In the genomic region with DNA sequence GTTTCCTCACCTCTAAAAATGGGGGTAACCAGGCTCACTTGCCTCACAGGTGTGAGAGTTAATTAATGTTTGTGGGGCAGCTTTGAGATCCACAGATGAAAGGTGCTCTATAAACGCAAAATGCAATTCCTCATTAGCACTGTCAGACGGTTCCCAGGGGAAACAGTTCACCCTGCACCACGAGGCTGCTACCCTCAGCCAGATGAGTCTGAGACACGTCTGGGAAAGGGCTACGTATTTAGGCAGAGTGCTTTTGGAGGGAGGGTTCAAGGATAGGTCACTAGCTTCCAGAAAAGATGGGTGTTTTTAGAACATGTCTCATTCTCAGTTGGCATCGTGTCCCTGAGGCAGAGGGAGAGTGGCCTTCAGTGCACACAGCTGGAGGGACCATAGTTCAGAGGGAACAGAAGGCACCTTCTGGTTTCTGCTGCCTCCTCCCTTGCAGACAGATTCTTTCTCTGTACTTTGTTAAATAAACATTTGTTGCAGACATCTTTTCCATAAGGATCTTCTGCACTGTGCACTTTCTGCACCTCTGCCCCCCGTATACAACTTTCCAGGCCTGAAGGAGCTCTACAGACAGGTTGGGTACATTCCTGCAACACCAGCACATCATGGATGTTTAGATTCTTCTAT, we compare ENCODE assay signal across 9 cellular contexts.
A peak's percentile ranks its signal among the peaks of the same experiment; 100 is the strongest.
DNase-seq lines count a peak whose midpoint lies in the region; ATAC-seq, FAIRE-seq and TF ChIP-seq lines count a peak whose summit lies in the region.
"Had no signal": no experiment of that assay in that cellular context is flagged by ENCODE, and none has a peak within 500 bp of the region (broad histone marks: within the 10 kb centered on the region; RNA-seq: fewer than 3 reads in every experiment).

No MANE protein-coding gene starts in this region.

- H3K4me3 Mint-ChIP-seq in CD8-positive, alpha-beta T cell: peak overlapping the region; percentile 42

- no peak for FAIRE-seq in bronchial epithelial cell (lab: Jason Lieb, UNC)

- no CpG with 5 or more reads among the region's 7 CpGs for WGBS in trophoblast cell (ENCODE audit: extremely low coverage, insufficient coverage, insufficient read length)

- H3K14ac ChIP-seq in trophoblast cell (ENCODE audit: low read length): peak overlapping the region; percentile 40

- peak overlapping the region; percentile 59 for H4K8ac ChIP-seq in trophoblast cell (ENCODE audit: low read depth, low read length)

- H3K4me3 ChIP-seq in CD8-positive, alpha-beta T cell (ENCODE audit: low read depth, low read length): no peak overlapping the region
- H3K4me3 ChIP-seq in NB4 (ENCODE audit: low read depth, low read length) (no peak overlapping the region), bronchial epithelial cell (ENCODE audit: low read depth, low read length) (no peak overlapping the region), trophoblast cell (ENCODE audit: low read depth, low read length) (no peak overlapping the region)

- DNase-seq in CD8-positive, alpha-beta T cell: no peak
- DNase-seq in NB4 (ENCODE audit: low read depth): peak; percentile 68
- peak; percentile 69 for DNase-seq in bronchial epithelial cell (ENCODE audit: low read depth)
- DNase-seq in trophoblast cell: no peak
- DNase-seq in DMS53 (lab: John Stamatoyannopoulos, UW): no peak
- DNase-seq in Right ventricle myocardium inferior (ENCODE audit: missing footprints): no peak
- DNase-seq: NCI-H748 treated with DMSO at 0.1 percent for 48 hours had no signal

- H4K12ac ChIP-seq in trophoblast cell (ENCODE audit: low read depth, low read length): peak overlapping the region; percentile 6

- intact Hi-C loops in CD8-positive, alpha-beta T cell (cut with DNase I, micrococcal nuclease): loop anchor here (5.0 to 10.0 kb wide), 2 partner anchors 79 to 236 kb away; partner anchors contain the start of gene RUNX1 (in 1 of the 2)
- intact Hi-C loops in Right ventricle myocardium inferior (cut with DNase I): no loop called here

- H3K79me1 ChIP-seq in trophoblast cell (ENCODE audit: low read length): peaks cover 46% of the 10 kb centered on the region

- no peaks in the 10 kb centered on the region for H3K9me3 ChIP-seq in CD8-positive, alpha-beta T cell (ENCODE audit: low read length)
- H3K9me3 ChIP-seq in trophoblast cell (ENCODE audit: insufficient read depth, low read depth, low read length): no peaks in the 10 kb centered on the region

- H3K23ac ChIP-seq in trophoblast cell (ENCODE audit: low read length): no peak overlapping the region

- no peak for TF ChIP-seq POLR2A in NB4 (IDR thresholded peaks at IDR 0.05; ENCODE audit: extremely low read depth, insufficient read length)

- H2BK120ac ChIP-seq in trophoblast cell (ENCODE audit: insufficient read depth, low read length, poor library complexity): peak overlapping the region; percentile 37

- no peak overlapping the region for H3K4me2 ChIP-seq in trophoblast cell (ENCODE audit: low read length)

- H3K79me2 ChIP-seq in trophoblast cell (ENCODE audit: control insufficient read depth, insufficient read depth, low read length, poor library complexity): peaks cover 7% of the 10 kb centered on the region

- H3K36me3 ChIP-seq in CD8-positive, alpha-beta T cell (ENCODE audit: insufficient read depth, low read length): no peaks in the 10 kb centered on the region
- H3K36me3 ChIP-seq in bronchial epithelial cell (ENCODE audit: control insufficient read depth, insufficient read depth, low read length) (peaks cover 3% of the 10 kb centered on the region), trophoblast cell (ENCODE audit: control insufficient read depth in 1 of 2, insufficient read depth in 2 of 2, low read length in 2 of 2) (peaks cover 14 to 17% of the 10 kb centered on the region in 2 experiments)

- no peak overlapping the region for H2AFZ ChIP-seq in trophoblast cell (ENCODE audit: insufficient read depth, low read length, poor library complexity)

- POLR2A ChIA-PET in CD8-positive, alpha-beta T cell (lab: Charles Lee): no interaction called here

- TF ChIP-seq CTCF in CD8-positive, alpha-beta T cell (IDR thresholded peaks at IDR 0.05): no peak
- TF ChIP-seq CTCF in NB4 (IDR thresholded peaks at IDR 0.05; ENCODE audit: low read depth, low read length) (no peak), bronchial epithelial cell (IDR thresholded peaks at IDR 0.05; ENCODE audit: insufficient read depth, low read length, severe bottlenecking) (no peak)

- peaks cover 79% of the 10 kb centered on the region for H3K4me1 Mint-ChIP-seq in CD8-positive, alpha-beta T cell (ENCODE audit: low read depth)

- H3K27ac ChIP-seq in CD8-positive, alpha-beta T cell (ENCODE audit: low read depth, low read length): peak overlapping the region; percentile 12
- peak overlapping the region; percentile 95 for H3K27ac ChIP-seq in trophoblast cell (ENCODE audit: low read depth, low read length)

- H3K9ac ChIP-seq in trophoblast cell (ENCODE audit: low read length): no peak overlapping the region

- H2AK5ac ChIP-seq in trophoblast cell (ENCODE audit: low read length): peak overlapping the region; percentile 65

- CTCF ChIA-PET in CD8-positive, alpha-beta T cell (lab: Charles Lee): interaction anchor here (1.4 kb wide), 1 partner anchor 167 kb away, joined by 3 read pairs; no protein-coding TSS in a partner anchor

- H2BK12ac ChIP-seq in trophoblast cell (ENCODE audit: low read length): peak overlapping the region; percentile 58

- no peaks in the 10 kb centered on the region for H3K27me3 Mint-ChIP-seq in CD8-positive, alpha-beta T cell (ENCODE audit: low read depth)

- peak overlapping the region; percentile 70 for H2BK5ac ChIP-seq in trophoblast cell (ENCODE audit: low read depth, low read length, poor library complexity)

- H3K36me3 Mint-ChIP-seq in CD8-positive, alpha-beta T cell: peaks cover 77% of the 10 kb centered on the region

- peak overlapping the region; percentile 92 for H3K27ac Mint-ChIP-seq in CD8-positive, alpha-beta T cell

- peak overlapping the region; percentile 64 for H4K91ac ChIP-seq in trophoblast cell (ENCODE audit: low read depth, low read length)

- ATAC-seq in CD8-positive, alpha-beta T cell: no peak
- no peak for ATAC-seq in GM18873 (IDR thresholded peaks at IDR 0.05; ENCODE audit: low FRiP score, unreplicated experiment)
- no peak for ATAC-seq in HG03460 (IDR thresholded peaks at IDR 0.05; ENCODE audit: unreplicated experiment)
- no peak for ATAC-seq in Right ventricle myocardium inferior

- H3K18ac ChIP-seq in trophoblast cell (ENCODE audit: low read length): peak overlapping the region; percentile 86

- no peaks in the 10 kb centered on the region for H3K27me3 ChIP-seq in CD8-positive, alpha-beta T cell (ENCODE audit: insufficient read depth, low read length)
- H3K27me3 ChIP-seq in bronchial epithelial cell (ENCODE audit: control insufficient read depth, insufficient read depth, low read length) (no peaks in the 10 kb centered on the region), trophoblast cell (ENCODE audit: insufficient read depth, low read length) (no peaks in the 10 kb centered on the region)

- H3K4me1 ChIP-seq in CD8-positive, alpha-beta T cell (ENCODE audit: insufficient read depth, low read length): peaks cover 44% of the 10 kb centered on the region
- H3K4me1 ChIP-seq in trophoblast cell (ENCODE audit: control insufficient read depth in 1 of 2, insufficient read depth in 2 of 2, low read length in 2 of 2): peaks cover 45 to 51% of the 10 kb centered on the region in 2 experiments

- H3K9me3 Mint-ChIP-seq in CD8-positive, alpha-beta T cell: peaks cover 2% of the 10 kb centered on the region

- peak overlapping the region; percentile 21 for H3K4ac ChIP-seq in trophoblast cell (ENCODE audit: low read depth, low read length)

Comparison
In these comparisons a context has a peak if more than half of its experiments do, and no peak if none do; other contexts are left out.
1. DNase-seq: peak in NB4 (single experiment) and bronchial epithelial cell (single experiment); none in CD8-positive, alpha-beta T cell (0 of 7), trophoblast cell (0 of 2), DMS53 (single experiment) and Right ventricle myocardium inferior (single experiment).